8 cellular contexts compared by ENCODE assay signal in genomic region chr1:155323729-155324040, GRCh38. TPM values are rescaled to one million over a fixed set of nuclear protein-coding genes. Genes with fewer than 3 reads are reported as not detected.
A peak's percentile ranks its signal among the peaks of the same experiment; 100 is the strongest.
DNase-seq lines count a peak whose midpoint lies in the region; ATAC-seq and TF ChIP-seq lines count a peak whose summit lies in the region.

No MANE protein-coding gene starts in this region.

- TF ChIP-seq CTCF in HCT116 (IDR thresholded peaks at IDR 0.05 in 2 of 3, conservative IDR thresholded peaks at IDR 0.05 in 1 of 3; ENCODE audit: borderline replicate concordance in 1 of 3, insufficient read depth in 1 of 3, low read depth in 2 of 3, low read length in 2 of 3), result no peak
- no peak for TF ChIP-seq CTCF in heart left ventricle (IDR thresholded peaks at IDR 0.05)
- TF ChIP-seq CTCF in upper lobe of right lung (IDR thresholded peaks at IDR 0.05), result no peak

- H3K4me2 ChIP-seq in HCT116 (ENCODE audit: low read length), result peak overlapping the region; percentile 100

- peak overlapping the region; percentile 83 to 96 for H3K4me3 ChIP-seq in HCT116 (replicated peaks in 1 of 2; ENCODE audit: low read depth in 1 of 2, low read length in 2 of 2)
- peak overlapping the region; percentile 97 for H3K4me3 ChIP-seq in adipocyte (ENCODE audit: low read length)
- H3K4me3 ChIP-seq in heart left ventricle, result peak overlapping the region; percentile 49 to 93 (median 80)
- peak overlapping the region; percentile 76 for H3K4me3 ChIP-seq in upper lobe of right lung

- no peaks in the 10 kb centered on the region for H3K9me2 ChIP-seq in HCT116 (ENCODE audit: insufficient read depth)

- H3K4me1 ChIP-seq in HCT116 (ENCODE audit: control insufficient read depth in 1 of 2, insufficient read depth in 2 of 2, low read length in 2 of 2) (peaks cover 15 to 25% of the 10 kb centered on the region in 2 experiments), adipocyte (ENCODE audit: control insufficient read depth, insufficient read depth, low read length) (peaks cover 49% of the 10 kb centered on the region), heart left ventricle (peaks cover 6 to 51% (median 31%) of the 10 kb centered on the region in 12 donors), upper lobe of right lung (peaks cover 36% of the 10 kb centered on the region)

- WGBS in heart left ventricle, 4 donors, result 0 to 1% (median 0%) methylated on average over 13 to 29 of the region's 29 CpGs

- H3K9me3 ChIP-seq in HCT116 (ENCODE audit: control insufficient read depth in 1 of 2, insufficient read depth in 1 of 2, low read depth in 1 of 2, low read length in 2 of 2) (no peaks in the 10 kb centered on the region), adipocyte (ENCODE audit: control insufficient read depth, low read length) (no peaks in the 10 kb centered on the region), heart left ventricle (no peaks in the 10 kb centered on the region), upper lobe of right lung (no peaks in the 10 kb centered on the region)

- no peak for TF ChIP-seq RAD21 in HCT116 (IDR thresholded peaks at IDR 0.05; ENCODE audit: low read depth)

- H3K79me2 ChIP-seq in HCT116 (ENCODE audit: insufficient read depth, low read length), result peaks cover 39% of the 10 kb centered on the region; the same call in 1 of the 2 replicates

- CTCF ChIA-PET in HCT116 (lab: Charles Lee), result interaction anchor here (1.0 to 3.9 kb wide), 10 partner anchors 16 to 176 kb away, joined by 3 to 44 read pairs (median 6); partner anchors contain the start of genes FDPS, HCN3, KRTCAP2 and MTX1

- in situ Hi-C loops in G401 (cut with HindIII; ENCODE audit: low sequenced_read_pairs), result no loop called here

- ATAC-seq in HCT116 (peak; percentile 63), heart left ventricle (peak; percentile 67 to 76 (median 72)), upper lobe of right lung (peak; percentile 70)

- H3K27ac ChIP-seq in HCT116 (ENCODE audit: low read depth, low read length) (peak overlapping the region; percentile 96), heart left ventricle (peak overlapping the region; percentile 92 to 99 (median 95)), upper lobe of right lung (peak overlapping the region; percentile 92)

- TF ChIP-seq POLR2A in HCT116 (IDR thresholded peaks at IDR 0.05; ENCODE audit: borderline replicate concordance, extremely low read depth, insufficient read depth, insufficient read length) (no peak), heart left ventricle (IDR thresholded peaks at IDR 0.05) (no peak)

- H4K20me1 ChIP-seq in HCT116 (ENCODE audit: insufficient read depth), result no peaks in the 10 kb centered on the region

- RAD21 ChIA-PET in HCT116 (lab: Charles Lee; ENCODE audit: low non-redundant PET in 1 of 2, low total read pairs in 2 of 2, uncharacterized antibody in 2 of 2, unreplicated experiment in 2 of 2), result interaction anchor here (0.6 to 1.5 kb wide), 6 partner anchors 51 to 810 kb away, joined by 3 to 9 read pairs (median 4); partner anchors contain the start of genes CLK2 (in 1 of the 2) and SCAMP3 (in 1 of the 2)

- peaks cover 25 to 34% of the 10 kb centered on the region in 2 experiments; a peak in 3 of 4 replicates for H3K36me3 ChIP-seq in HCT116 (ENCODE audit: control insufficient read depth in 1 of 2, insufficient read depth in 2 of 2, low read length in 2 of 2)
- peaks cover 37% of the 10 kb centered on the region for H3K36me3 ChIP-seq in adipocyte (ENCODE audit: control insufficient read depth, insufficient read depth, low read length, severe bottlenecking)
- peaks cover 0 to 38% (median 26%) of the 10 kb centered on the region in 9 donors for H3K36me3 ChIP-seq in heart left ventricle
- H3K36me3 ChIP-seq in upper lobe of right lung, result peaks cover 27% of the 10 kb centered on the region

- intact Hi-C loops in HCT116 (cut with micrococcal nuclease), result loop anchor here (1.0 to 10.0 kb wide), 4 partner anchors 46 to 269 kb away; partner anchors contain the start of genes HCN3, KRTCAP2 and TRIM46
- intact Hi-C loops in heart left ventricle (cut with DNase I), result loop anchor here (1.0 to 10.0 kb wide), 15 partner anchors 15 to 269 kb away; partner anchors contain the start of genes HCN3 (in 8 of the 10), FDPS (in 3 of the 10), ASH1L (in 2 of the 10) and CLK2 (in 1 of the 10)
- intact Hi-C loops in upper lobe of right lung (cut with DNase I), result loop anchor here (10.0 kb wide), 1 partner anchor 69 kb away; the partner anchor contains the start of gene ENTREP3

- DNase-seq in G401 (ENCODE audit: low spot score) (peak; percentile 58), HCT116 (ENCODE audit: low read depth, low spot score) (peak; percentile 80), NAMALWA (ENCODE audit: low spot score) (peak; percentile 92), SW480 (ENCODE audit: low spot score) (peak; percentile 84), adipocyte (ENCODE audit: low read depth) (peak; percentile 94), heart left ventricle (peak; percentile 90 to 94 (median 92)), pons (ENCODE audit: low spot score) (peak; percentile 81), upper lobe of right lung (peak; percentile 93)

- H3K27me3 ChIP-seq in HCT116 (ENCODE audit: insufficient read depth, low read length), result no peaks in the 10 kb centered on the region
- H3K27me3 ChIP-seq in adipocyte (replicated peaks; ENCODE audit: control insufficient read depth, insufficient read depth, low read length), result no peaks in the 10 kb centered on the region
- H3K27me3 ChIP-seq in heart left ventricle, result no peaks in the 10 kb centered on the region
- H3K27me3 ChIP-seq in upper lobe of right lung, result no peaks in the 10 kb centered on the region

- POLR2A ChIA-PET in HCT116 (lab: Charles Lee), result interaction anchor here (0.6 to 1.7 kb wide), 5 partner anchors 16 to 681 kb away, joined by 3 to 11 read pairs (median 5); partner anchors contain the start of genes CLK2 and FDPS

- H3K9ac ChIP-seq in HCT116 (ENCODE audit: low read length) (peak overlapping the region; percentile 87), adipocyte (ENCODE audit: low read length) (peak overlapping the region; percentile 97)

- no TSS peak for BruUV-seq in HCT116 (replicated peaks; lab: Mats Ljungman, UMichigan)

- no peak overlapping the region for H2AFZ ChIP-seq in HCT116 (ENCODE audit: low read depth, low read length, poor library complexity, severe bottlenecking)

TF ChIP-seq in HCT116, 20 proteins besides CTCF, POLR2A, EP300 and RAD21:
- peak; percentile 60 for TF ChIP-seq POLR2AphosphoS5 (IDR thresholded peaks at IDR 0.05; ENCODE audit: low read depth, low read length)
- no peak for TF ChIP-seq ATF3 (IDR thresholded peaks at IDR 0.05)
- no peak for TF ChIP-seq ZFX (IDR thresholded peaks at IDR 0.05)
- TF ChIP-seq JUND (IDR thresholded peaks at IDR 0.05), result no peak
- no peak for TF ChIP-seq EGR1 (IDR thresholded peaks at IDR 0.05; ENCODE audit: low read depth)
- TF ChIP-seq ZBTB33 (IDR thresholded peaks at IDR 0.05; ENCODE audit: extremely low read depth, insufficient replicate concordance, low read length), result no peak

RNA-seq across cellular contexts. Expression of gene RUSC1, which starts 3.0 kb away (rescaled TPM):
- total RNA-seq in G401 (2014; rRNA removed; shearing (Covaris generic)), result 23.9 and 35.0 TPM in 2 replicates
- total RNA-seq in HCT116 (2021; ENCODE audit: unreplicated experiment) (69.2 TPM), heart left ventricle (10 to 100 TPM; 14.6 to 28.0 (median 16.3) TPM), upper lobe of right lung (27.0 TPM)
- polyA plus RNA-seq in HCT116 (2012), result 38.4 and 46.9 TPM in 2 replicates
- 10 to 100 TPM; 16.3 to 25.9 TPM for polyA plus RNA-seq in heart left ventricle

RNA-seq across cellular contexts. Expression of gene FDPS, which starts 15.0 kb away (rescaled TPM):
- 357 and 361 TPM in 2 replicates for total RNA-seq in G401 (2014; rRNA removed; shearing (Covaris generic))
- 269 TPM for total RNA-seq in HCT116 (2021; ENCODE audit: unreplicated experiment)
- 210 and 268 TPM in 2 replicates for polyA plus RNA-seq in HCT116 (2012)
- 10 to 100 TPM; 63.7 to 87.9 (median 77.6) TPM for total RNA-seq in heart left ventricle
- 100 to 1,000 TPM in 1 of 2 donors, 10 to 100 TPM in 1; 67.0 to 120 TPM for polyA plus RNA-seq in heart left ventricle
- total RNA-seq in upper lobe of right lung, result 225 TPM

RNA-seq across cellular contexts. Expression of gene PKLR, which starts 22.4 kb away (rescaled TPM):
- total RNA-seq in G401 (2014; rRNA removed; shearing (Covaris generic)), result not detected in 2 replicates
- total RNA-seq in HCT116 (2021; ENCODE audit: unreplicated experiment), result 0.17 TPM
- polyA plus RNA-seq in HCT116 (2012), result not detected in 2 replicates
- total RNA-seq in heart left ventricle, result under 1 TPM in 1 of 9 donors, not detected in 8; 0.09 TPM
- not detected for polyA plus RNA-seq in heart left ventricle
- not detected for total RNA-seq in upper lobe of right lung

RNA-seq across cellular contexts. Expression of gene HCN3, which starts 46.4 kb away (rescaled TPM):
- total RNA-seq in G401 (2014; rRNA removed; shearing (Covaris generic)), result 1.1 and 3.3 TPM in 2 replicates
- 8.5 TPM for total RNA-seq in HCT116 (2021; ENCODE audit: unreplicated experiment)
- polyA plus RNA-seq in HCT116 (2012), result 6.3 TPM in 2 replicates
- 1 to 10 TPM in 4 of 9 donors, under 1 TPM in 5; 0.49 to 1.7 (median 0.99) TPM for total RNA-seq in heart left ventricle
- 1 to 10 TPM; 1.2 to 1.4 TPM for polyA plus RNA-seq in heart left ventricle
- total RNA-seq in upper lobe of right lung, result 2.6 TPM

RNA-seq across cellular contexts. Expression of gene CLK2, which starts 50.4 kb away (rescaled TPM):
- total RNA-seq in G401 (2014; rRNA removed; shearing (Covaris generic)), result 32.1 and 47.4 TPM in 2 replicates
- 72.6 TPM for total RNA-seq in HCT116 (2021; ENCODE audit: unreplicated experiment)
- 59.5 and 63.3 TPM in 2 replicates for polyA plus RNA-seq in HCT116 (2012)
- 10 to 100 TPM in 8 of 9 donors, 1 to 10 TPM in 1; 9.6 to 26.1 (median 17.2) TPM for total RNA-seq in heart left ventricle
- polyA plus RNA-seq in heart left ventricle, result 10 to 100 TPM; 15.9 to 22.8 TPM
- total RNA-seq in upper lobe of right lung, result 51.2 TPM

Comparison
In these comparisons a context has a peak if more than half of its experiments do, and no peak if none do; other contexts are left out.
1. Peak in every context shown above with its lines: DNase-seq, ATAC-seq, H3K4me3 ChIP-seq and H3K27ac ChIP-seq.